8 cellular contexts compared by ENCODE assay signal in the genomic region with DNA sequence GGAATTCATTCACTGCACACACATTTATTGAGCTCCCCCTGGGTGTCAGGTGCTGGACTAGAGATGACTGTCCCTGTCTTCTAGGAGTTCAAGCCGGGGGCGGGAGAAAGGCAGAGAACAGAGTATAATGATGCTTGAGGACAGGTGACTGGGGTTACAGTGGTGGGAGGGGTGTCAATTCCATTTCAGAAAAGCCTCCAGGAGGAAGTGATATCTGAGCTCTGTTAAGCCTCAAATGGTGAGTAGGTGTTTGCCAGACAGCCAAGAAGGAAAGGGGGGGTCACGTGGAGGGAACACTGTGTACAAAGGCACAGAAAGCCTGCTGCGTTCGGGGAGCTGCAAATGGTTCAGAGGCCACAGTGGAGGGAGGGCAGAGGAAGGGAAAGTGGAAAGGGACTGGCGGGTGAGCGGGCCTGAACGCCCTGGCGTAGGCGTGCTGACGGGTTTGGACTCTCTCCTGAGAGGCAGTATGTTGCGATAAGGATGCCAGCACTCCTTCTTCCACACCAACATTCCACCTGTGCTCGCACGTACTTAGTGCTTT. TPM values are rescaled to one million over a fixed set of nuclear protein-coding genes. Genes with fewer than 3 reads are reported as not detected.
DNase-seq lines count a peak whose midpoint lies in the region; ATAC-seq and TF ChIP-seq lines count a peak whose summit lies in the region.

No MANE protein-coding gene starts in this region.

- ATAC-seq in GM19452 (IDR thresholded peaks at IDR 0.05; ENCODE audit: unreplicated experiment) (no peak), HG03196 (IDR thresholded peaks at IDR 0.05; ENCODE audit: unreplicated experiment) (no peak)

- peak in 1 of 3 experiments; percentile 2 for TF ChIP-seq CTCF in esophagus muscularis mucosa (IDR thresholded peaks at IDR 0.05)
- no peak for TF ChIP-seq CTCF in prostate gland (IDR thresholded peaks at IDR 0.05)

- H3K27me3 ChIP-seq in esophagus muscularis mucosa (no peaks in the 10 kb centered on the region), prostate gland (replicated peaks; ENCODE audit: insufficient read depth) (no peaks in the 10 kb centered on the region)

- TF ChIP-seq POLR2A in esophagus muscularis mucosa (IDR thresholded peaks at IDR 0.05; ENCODE audit: low read depth) (no peak), prostate gland (IDR thresholded peaks at IDR 0.05) (no peak)

- DNase-seq in DMS79 (lab: John Stamatoyannopoulos, UW) (peak; percentile 63), NCI-H2171 (lab: John Stamatoyannopoulos, UW) (peak; percentile 62), esophagus muscularis mucosa (ENCODE audit: extremely low spot score) (peak; percentile 96), prostate gland (ENCODE audit: low spot score) (peak; percentile 85), UCSD-AML1 (lab: John Stamatoyannopoulos, UW; ENCODE audit: unreplicated experiment) (no peak)
- no peak for DNase-seq in activated effector memory CD4-positive, alpha-beta T cell treated with anti-CD3 and anti-CD28 coated beads, Interleukin-2, amount 50 U/mL, for 16 hours

- peak; percentile 90 for TF ChIP-seq EP300 in esophagus muscularis mucosa (IDR thresholded peaks at IDR 0.05)

- H3K9me3 ChIP-seq in esophagus muscularis mucosa (no peaks in the 10 kb centered on the region), prostate gland (no peaks in the 10 kb centered on the region)

- intact Hi-C loops in esophagus muscularis mucosa (cut with DNase I), result no loop called here
- intact Hi-C loops in prostate gland (cut with DNase I), result loop anchor here (5.0 to 10.0 kb wide), 3 partner anchors 211 to 519 kb away; no protein-coding TSS in a partner anchor

- 18% methylated on average over 14 of the region's 14 CpGs for WGBS in esophagus muscularis mucosa
- whole genome bisulfite sequencing in prostate gland, result 3% methylated on average over 14 of the region's 14 CpGs

- peak overlapping the region in 3 of 4 donors; percentile 8 to 18 (median 18) for H3K4me3 ChIP-seq in esophagus muscularis mucosa
- H3K4me3 ChIP-seq in prostate gland, result no peak overlapping the region

- H3K27ac ChIP-seq in esophagus muscularis mucosa (replicated peaks in 1 of 4) (peak overlapping the region; percentile 81 to 93 (median 85)), prostate gland (peak overlapping the region; percentile 69 to 70)

- no peaks in the 10 kb centered on the region for H3K36me3 ChIP-seq in esophagus muscularis mucosa
- H3K36me3 ChIP-seq in prostate gland, result no peaks in the 10 kb centered on the region

- H3K4me1 ChIP-seq in esophagus muscularis mucosa (peaks cover 18 to 50% (median 47%) of the 10 kb centered on the region in 4 donors), prostate gland (replicated peaks) (peaks cover 2% of the 10 kb centered on the region)

RNA-seq across cellular contexts. Expression of gene NXPH3, which starts 9.7 kb away (rescaled TPM):
- 10 to 100 TPM; 12.6 to 37.8 (median 21.2) TPM for total RNA-seq in esophagus muscularis mucosa
- total RNA-seq in prostate gland, result 10 to 100 TPM in 1 of 2 donors, 1 to 10 TPM in 1; 4.7 to 15.5 TPM

Comparison
In these comparisons a context has a peak if more than half of its experiments do, and no peak if none do; other contexts are left out.
1. DNase-seq: peak in DMS79 (single experiment), NCI-H2171 (single experiment), esophagus muscularis mucosa (single experiment) and prostate gland (single experiment); none in activated effector memory CD4-positive, alpha-beta T cell treated with anti-CD3 and anti-CD28 coated beads, Interleukin-2, amount 50 U/mL, for 16 hours (single experiment) and UCSD-AML1 (single experiment).
2. H3K4me3 ChIP-seq: peak in esophagus muscularis mucosa (3 of 4); none in prostate gland (0 of 2).